ENCODE assay signal across 16 cellular contexts in the genomic region with DNA sequence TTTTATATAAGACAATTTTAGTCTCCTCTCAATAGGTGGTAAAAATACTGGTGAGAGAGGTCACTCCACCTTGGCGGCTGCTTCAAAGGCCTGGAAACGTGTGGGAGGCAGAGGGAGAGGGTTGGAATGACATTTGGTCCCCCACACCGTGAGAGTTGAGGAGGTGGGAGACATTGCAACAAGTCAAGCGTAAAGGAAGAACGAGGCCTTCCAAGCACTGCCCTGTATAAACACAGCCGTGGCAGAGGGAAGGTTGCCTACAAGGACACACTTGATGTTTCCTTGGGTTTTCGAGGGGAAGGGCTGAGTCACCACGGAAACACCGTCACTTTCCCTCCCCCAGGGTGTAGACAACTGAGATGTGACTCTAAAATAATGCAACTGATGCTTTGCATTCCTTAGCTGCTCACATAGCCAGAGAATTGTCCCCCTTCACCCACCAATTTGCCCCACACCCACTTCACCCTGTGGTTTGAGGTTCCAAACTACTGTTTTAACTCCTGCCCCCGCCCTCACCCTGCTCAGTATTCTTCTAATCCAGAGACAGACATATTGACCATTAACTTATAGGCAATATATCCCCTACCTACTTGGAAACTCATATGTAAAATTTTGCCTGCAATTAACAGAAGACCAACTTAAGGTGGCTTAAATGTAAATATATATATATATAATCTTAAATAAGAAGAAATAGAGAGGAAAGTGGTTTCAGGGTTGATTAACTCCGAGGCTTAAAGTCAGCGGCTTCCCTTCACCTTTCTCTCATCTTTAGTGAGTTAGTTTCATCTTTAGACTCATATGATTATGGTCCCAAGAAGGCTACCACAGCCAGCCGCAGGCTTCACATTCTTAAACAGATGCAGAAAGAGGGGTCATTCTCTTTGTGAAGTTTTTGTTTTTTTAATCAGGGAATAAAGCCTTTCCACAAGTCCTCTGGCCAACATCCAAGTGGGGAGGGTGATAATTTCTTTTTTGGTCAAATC. TPM values are rescaled to one million over a fixed set of nuclear protein-coding genes. Genes with fewer than 3 reads are reported as not detected.
DNase-seq lines count a peak whose midpoint lies in the region; ATAC-seq, FAIRE-seq and TF ChIP-seq lines count a peak whose summit lies in the region.
"Had no signal": no experiment of that assay in that cellular context is flagged by ENCODE, and none has a peak within 500 bp of the region (broad histone marks: within the 10 kb centered on the region; RNA-seq: fewer than 3 reads in every experiment).

No MANE protein-coding gene starts in this region.

- no peaks in the 10 kb centered on the region for H3K27me3 Mint-ChIP-seq in activated CD4-positive, alpha-beta T cell treated with anti-CD3 and anti-CD28 coated beads for 36 hours
- H3K27me3 Mint-ChIP-seq: stimulated activated memory B cell treated with anti-CD40 and anti-IgM and Interleukin-4, amounts not matched to agents 10 μg/mL and 1 μg/mL and 100 μg/mL, for 72 hours had no signal

- no peaks in the 10 kb centered on the region for H3K36me3 Mint-ChIP-seq in activated CD4-positive, alpha-beta T cell treated with anti-CD3 and anti-CD28 coated beads for 36 hours (ENCODE audit: low read depth)
- H3K36me3 Mint-ChIP-seq: stimulated activated memory B cell treated with anti-CD40 and anti-IgM and Interleukin-4, amounts not matched to agents 10 μg/mL and 1 μg/mL and 100 μg/mL, for 72 hours had no signal

- no peak for TF ChIP-seq CTCF in RWPE1 (conservative IDR thresholded peaks at IDR 0.05; ENCODE audit: low read depth)

- intact Hi-C loops in activated CD4-positive, alpha-beta T cell treated with anti-CD3 and anti-CD28 coated beads for 36 hours (cut with DNase I, micrococcal nuclease) = no loop called here

- DNase-seq in COLO829 (ENCODE audit: low spot score) = peak; percentile 35
- peak; percentile 64 for DNase-seq in H54 (ENCODE audit: insufficient read length, low spot score)
- DNase-seq in RWPE1 (ENCODE audit: low spot score) = peak; percentile 5
- peak; percentile 89 for DNase-seq in iris pigment epithelial cell (ENCODE audit: low read depth)
- DNase-seq in activated CD4-positive, alpha-beta T cell treated with anti-CD3 and anti-CD28 coated beads for 4 hours = no peak
- DNase-seq in HUDEP-2 (lab: John Stamatoyannopoulos, UW; ENCODE audit: unreplicated experiment in 76 of 76) = no peak
- DNase-seq in activated CD4-positive, alpha-beta T cell treated with anti-CD3 and anti-CD28 coated beads for 36 hours = no peak
- DNase-seq: activated naive CD4-positive, alpha-beta T cell; effector CD4-positive, alpha-beta T cell; NCI-H1930; stimulated activated CD4-positive, alpha-beta T cell treated with anti-CD3 and anti-CD28 coated beads, Interleukin-15, amount 100 ng/mL, for 24 hours had no signal

- H3K4me1 Mint-ChIP-seq in activated CD4-positive, alpha-beta T cell treated with anti-CD3 and anti-CD28 coated beads for 36 hours = no peaks in the 10 kb centered on the region
- H3K4me1 Mint-ChIP-seq: stimulated activated memory B cell treated with anti-CD40 and anti-IgM and Interleukin-4, amounts not matched to agents 10 μg/mL and 1 μg/mL and 100 μg/mL, for 72 hours had no signal

- ATAC-seq in GM21381 (IDR thresholded peaks at IDR 0.05; ENCODE audit: unreplicated experiment) = no peak
- ATAC-seq in activated CD4-positive, alpha-beta T cell treated with anti-CD3 and anti-CD28 coated beads for 36 hours = no peak
- ATAC-seq: activated CD4-positive, CD25-positive, alpha-beta regulatory T cell treated with anti-CD3 and anti-CD28 coated beads, Interleukin-2, amount 50 U/mL, for 24 hours; Right ventricle myocardium inferior; stimulated activated memory B cell treated with anti-CD40 and anti-IgM and Interleukin-4, amounts not matched to agents 10 μg/mL and 1 μg/mL and 100 μg/mL, for 72 hours had no signal

- H3K4me3 Mint-ChIP-seq in activated CD4-positive, alpha-beta T cell treated with anti-CD3 and anti-CD28 coated beads for 36 hours = no peak overlapping the region
- H3K4me3 Mint-ChIP-seq: stimulated activated memory B cell treated with anti-CD40 and anti-IgM and Interleukin-4, amounts not matched to agents 10 μg/mL and 1 μg/mL and 100 μg/mL, for 72 hours had no signal

- CTCF ChIA-PET in RWPE1 (lab: Yijun Ruan, JAX) = no interaction called here
- CTCF ChIA-PET in activated CD4-positive, alpha-beta T cell treated with anti-CD3 and anti-CD28 coated beads for 36 hours (lab: Charles Lee) = no interaction called here

- peak; percentile 92 for FAIRE-seq in H54 (lab: Jason Lieb, UNC)

- no peak for TF ChIP-seq POLR2A in H54 (IDR thresholded peaks at IDR 0.05; ENCODE audit: low read depth, low read length)

- POLR2A ChIA-PET in RWPE1 (lab: Yijun Ruan, JAX; ENCODE audit: low non-redundant PET) = no interaction called here
- POLR2A ChIA-PET in activated CD4-positive, alpha-beta T cell treated with anti-CD3 and anti-CD28 coated beads for 36 hours (lab: Charles Lee) = no interaction called here

- H3K27ac ChIP-seq in RWPE1 = no peak overlapping the region
- H3K27ac ChIP-seq: BLaER1 treated with 17β-estradiol and CSF1 and Interleukin-3, amounts not matched to agents 10 nM and 100 nM had no signal

- H3K9me3 Mint-ChIP-seq in activated CD4-positive, alpha-beta T cell treated with anti-CD3 and anti-CD28 coated beads for 36 hours (ENCODE audit: low read depth) = no peaks in the 10 kb centered on the region

- no peak overlapping the region for H3K27ac Mint-ChIP-seq in activated CD4-positive, alpha-beta T cell treated with anti-CD3 and anti-CD28 coated beads for 36 hours
- H3K27ac Mint-ChIP-seq: stimulated activated memory B cell treated with anti-CD40 and anti-IgM and Interleukin-4, amounts not matched to agents 10 μg/mL and 1 μg/mL and 100 μg/mL, for 72 hours had no signal

RNA-seq across cellular contexts. Expression of gene BDNF, which starts 54.1 kb away (rescaled TPM):
- total RNA-seq in activated CD4-positive, alpha-beta T cell treated with anti-CD3 and anti-CD28 coated beads for 36 hours = not detected

Comparison
In these comparisons a context has a peak if more than half of its experiments do, and no peak if none do; other contexts are left out.
1. DNase-seq: peak in COLO829 (single experiment), H54 (single experiment), RWPE1 (single experiment) and iris pigment epithelial cell (single experiment); none in activated CD4-positive, alpha-beta T cell treated with anti-CD3 and anti-CD28 coated beads for 4 hours (0 of 2), HUDEP-2 (0 of 76) and activated CD4-positive, alpha-beta T cell treated with anti-CD3 and anti-CD28 coated beads for 36 hours (single experiment).